Comparison of ENCODE assay signal across 8 cellular contexts in genomic region chr14:24146978-24147760, GRCh38. TPM values are rescaled to one million over a fixed set of nuclear protein-coding genes. Genes with fewer than 3 reads are reported as not detected.
DNase-seq lines count a peak whose midpoint lies in the region; ATAC-seq, FAIRE-seq and TF ChIP-seq lines count a peak whose summit lies in the region.

Gene RNF31, plus strand, starts transcription at chr14:24147498. Its CDS starts 201 bp downstream, at chr14:24147699.

- no peak for TF ChIP-seq CTCF in esophagus squamous epithelium (IDR thresholded peaks at IDR 0.05)

- ATAC-seq in GM21786 (IDR thresholded peaks at IDR 0.05; ENCODE audit: unreplicated experiment) (peak; percentile 78), naive B cell (ENCODE audit: low read depth in 2 of 2) (peak; percentile 81 to 84)
- peak; percentile 87 to 88 for ATAC-seq in activated T-cell treated with anti-CD3 and anti-CD28 coated beads, Interleukin-2, amount 50 U/mL, for 72 hours (replicated peaks in 1 of 2)
- peak; percentile 96 for ATAC-seq in stimulated activated memory B cell treated with anti-CD40 and anti-IgM and Interleukin-4, amounts not matched to agents 10 μg/mL and 1 μg/mL and 100 μg/mL, for 72 hours

- H3K27ac ChIP-seq in KOPT-K1 (ENCODE audit: low read depth, low read length, poor library complexity, severe bottlenecking) (peak within 1 kb of the TSS; percentile 96), esophagus squamous epithelium (peak within 1 kb of the TSS; percentile 92 to 98 (median 94))

- peaks cover 58% of the 10 kb centered on the region for H3K4me1 Mint-ChIP-seq in activated T-cell treated with anti-CD3 and anti-CD28 coated beads, Interleukin-2, amount 50 U/mL, for 72 hours (ENCODE audit: low read depth)
- H3K4me1 Mint-ChIP-seq in naive B cell = peaks cover 46 to 58% (median 53%) of the 10 kb centered on the region in 3 donors
- peaks cover 58% of the 10 kb centered on the region for H3K4me1 Mint-ChIP-seq in stimulated activated memory B cell treated with anti-CD40 and anti-IgM and Interleukin-4, amounts not matched to agents 10 μg/mL and 1 μg/mL and 100 μg/mL, for 72 hours

- H3K27me3 ChIP-seq in esophagus squamous epithelium = no peaks in the 10 kb centered on the region

- peak; percentile 73 for FAIRE-seq in RCC 7860 (lab: Jason Lieb, UNC)

- no peaks in the 10 kb centered on the region for H3K9me3 ChIP-seq in KOPT-K1 (ENCODE audit: insufficient read depth, low read length, poor library complexity, severe bottlenecking)
- no peaks in the 10 kb centered on the region for H3K9me3 ChIP-seq in esophagus squamous epithelium

- DNase-seq in DMS79 (lab: John Stamatoyannopoulos, UW) = peak; percentile 99
- peak; percentile 79 for DNase-seq in RCC 7860 (ENCODE audit: low spot score)
- peak; percentile 98 to 99 for DNase-seq in activated T-cell treated with anti-CD3 and anti-CD28 coated beads, Interleukin-2, amount 50 U/mL, for 72 hours
- peak; percentile 95 for DNase-seq in esophagus squamous epithelium (lab: John Stamatoyannopoulos, UW)
- peak; percentile 97 for DNase-seq in naive B cell

- H3K36me3 Mint-ChIP-seq in activated T-cell treated with anti-CD3 and anti-CD28 coated beads, Interleukin-2, amount 50 U/mL, for 72 hours (ENCODE audit: insufficient read depth in 2 of 2) = peaks cover 26 to 35% of the 10 kb centered on the region in 2 donors
- peaks cover 7 to 15% of the 10 kb centered on the region in 2 donors for H3K36me3 Mint-ChIP-seq in naive B cell
- H3K36me3 Mint-ChIP-seq in stimulated activated memory B cell treated with anti-CD40 and anti-IgM and Interleukin-4, amounts not matched to agents 10 μg/mL and 1 μg/mL and 100 μg/mL, for 72 hours = peaks cover 46% of the 10 kb centered on the region

- peak in 2 of 4 donors; percentile 12 to 59 for TF ChIP-seq POLR2A in esophagus squamous epithelium (IDR thresholded peaks at IDR 0.05)

- WGBS in esophagus squamous epithelium, 2 donors = 0 to 1% methylated on average over 8 to 26 of the region's 57 CpGs

- peak within 1 kb of the TSS; percentile 80 to 97 (median 82) for H3K4me3 ChIP-seq in esophagus squamous epithelium

- H3K27me3 Mint-ChIP-seq in activated T-cell treated with anti-CD3 and anti-CD28 coated beads, Interleukin-2, amount 50 U/mL, for 72 hours (ENCODE audit: low read depth) = no peaks in the 10 kb centered on the region
- no peaks in the 10 kb centered on the region for H3K27me3 Mint-ChIP-seq in naive B cell
- no peaks in the 10 kb centered on the region for H3K27me3 Mint-ChIP-seq in stimulated activated memory B cell treated with anti-CD40 and anti-IgM and Interleukin-4, amounts not matched to agents 10 μg/mL and 1 μg/mL and 100 μg/mL, for 72 hours

- no peaks in the 10 kb centered on the region for H3K9me3 Mint-ChIP-seq in activated T-cell treated with anti-CD3 and anti-CD28 coated beads, Interleukin-2, amount 50 U/mL, for 72 hours
- H3K9me3 Mint-ChIP-seq in naive B cell = no peaks in the 10 kb centered on the region
- H3K9me3 Mint-ChIP-seq in stimulated activated memory B cell treated with anti-CD40 and anti-IgM and Interleukin-4, amounts not matched to agents 10 μg/mL and 1 μg/mL and 100 μg/mL, for 72 hours = no peaks in the 10 kb centered on the region

- peaks cover 26 to 61% (median 28%) of the 10 kb centered on the region in 3 donors for H3K4me1 ChIP-seq in esophagus squamous epithelium

- H3K36me3 ChIP-seq in KOPT-K1 (ENCODE audit: insufficient read depth, low read length) (peaks cover 65% of the 10 kb centered on the region), esophagus squamous epithelium (peaks cover 16 to 53% (median 24%) of the 10 kb centered on the region in 3 donors)

- intact Hi-C loops in esophagus squamous epithelium (cut with DNase I) = no loop called here

- peak within 1 kb of the TSS; percentile 93 to 99 for H3K4me3 Mint-ChIP-seq in activated T-cell treated with anti-CD3 and anti-CD28 coated beads, Interleukin-2, amount 50 U/mL, for 72 hours
- peak within 1 kb of the TSS; percentile 89 to 100 (median 99) for H3K4me3 Mint-ChIP-seq in naive B cell
- H3K4me3 Mint-ChIP-seq in stimulated activated memory B cell treated with anti-CD40 and anti-IgM and Interleukin-4, amounts not matched to agents 10 μg/mL and 1 μg/mL and 100 μg/mL, for 72 hours = peak within 1 kb of the TSS; percentile 90

- H3K27ac Mint-ChIP-seq in activated T-cell treated with anti-CD3 and anti-CD28 coated beads, Interleukin-2, amount 50 U/mL, for 72 hours = peak within 1 kb of the TSS; percentile 88
- peak within 1 kb of the TSS; percentile 86 to 99 (median 96) for H3K27ac Mint-ChIP-seq in naive B cell
- peak within 1 kb of the TSS; percentile 83 for H3K27ac Mint-ChIP-seq in stimulated activated memory B cell treated with anti-CD40 and anti-IgM and Interleukin-4, amounts not matched to agents 10 μg/mL and 1 μg/mL and 100 μg/mL, for 72 hours

RNA-seq across cellular contexts. Expression of gene RNF31, which starts in this region (rescaled TPM):
- 10 to 100 TPM; 88.7 to 90.6 TPM for total RNA-seq in activated T-cell treated with anti-CD3 and anti-CD28 coated beads, Interleukin-2, amount 50 U/mL, for 72 hours
- total RNA-seq in esophagus squamous epithelium = 10 to 100 TPM; 26.8 to 35.6 (median 32.4) TPM
- polyA plus RNA-seq in naive B cell (ENCODE audit: low read depth in 6 of 6) = 10 to 100 TPM; 21.0 to 47.2 (median 32.1) TPM

Comparison
In these comparisons a context has a peak if more than half of its experiments do, and no peak if none do; other contexts are left out.
1. Peak in every context shown above with its lines: DNase-seq, ATAC-seq, H3K4me3 ChIP-seq and H3K27ac ChIP-seq.